ENCODE assay signal across 30 cellular contexts in genomic region chr14:101115652-101116051, GRCh38.
"Had no signal": no experiment of that assay in that cellular context is flagged by ENCODE, and none has a peak within 500 bp of the region (broad histone marks: within the 10 kb centered on the region; RNA-seq: fewer than 3 reads in every experiment).

No MANE protein-coding gene starts in this region.

- H3K36me3 ChIP-seq: adrenal gland, breast epithelium had no signal

- H3K27ac ChIP-seq: adrenal gland, body of pancreas, breast epithelium, KMS-11, PC-9, VCaP had no signal

- H3K9me3 ChIP-seq: adrenal gland, body of pancreas, breast epithelium had no signal

- H3K36me3 Mint-ChIP-seq: activated naive CD4-positive, alpha-beta T cell treated with anti-CD3 and anti-CD28 coated beads, Interleukin-2, amount 50 U/mL, for 72 hours had no signal

- H3K27me3 ChIP-seq: adrenal gland, body of pancreas, breast epithelium had no signal

- DNase-seq: activated CD4-positive, alpha-beta T cell treated with anti-CD3 and anti-CD28 coated beads for 1 hour; activated CD4-positive, alpha-beta T cell treated with anti-CD3 and anti-CD28 coated beads for 48 hours; activated CD4-positive, CD25-positive, alpha-beta regulatory T cell; activated gamma-delta T cell; activated naive CD4-positive, alpha-beta T cell treated with Interleukin-2 at 50 U/mL for 16 hours; activated T-cell treated with anti-CD3 and anti-CD28 coated beads, Interleukin-2, amount 50 U/mL, for 24 hours; body of pancreas; MM.1S; MV-4-11; NCI-H1092; NCI-H1436 treated with DMSO at 0.1 percent for 48 hours; NCI-H1694 treated with DMSO at 0.1 percent for 48 hours; NCI-H2029; NCI-H345; NCI-H524 treated with DMSO at 0.1 percent for 48 hours; NK-92 treated with Interleukin-12 subunit alpha and Interleukin-12 subunit beta, amount 100 ng/mL, for 24 hours; PC-9; Right ventricle myocardium superior; SW 1271; T-helper 1 cell; T-helper 2 cell; T-helper 9 cell had no signal

- H3K27ac Mint-ChIP-seq: activated CD4-positive, alpha-beta memory T cell treated with anti-CD3 and anti-CD28 coated beads, Interleukin-2, amount 10 ng/mL, durations not matched to agents 7 days and 5 days; activated naive CD4-positive, alpha-beta T cell treated with anti-CD3 and anti-CD28 coated beads, Interleukin-2, amount 50 U/mL, for 72 hours; activated T-cell treated with anti-CD3 and anti-CD28 coated beads, Interleukin-2, amount 50 U/mL, for 24 hours; activated T-helper 2 cell treated with anti-CD3 and anti-CD28 coated beads, Interferon-gamma antibody, Interleukin-2, Interleukin-4, amounts not matched to agents 10 μg/mL and 5 μg/mL and 100 μg/mL, durations not matched to agents 14 hours and 24 hours and 36 hours had no signal

- H3K9ac ChIP-seq: KMS-11 had no signal

- H3K4me3 ChIP-seq: adrenal gland, body of pancreas, breast epithelium, PC-9 had no signal

- FAIRE-seq: astrocyte had no signal

- H3K4me1 ChIP-seq: adrenal gland, body of pancreas, breast epithelium had no signal

- H3K9me3 Mint-ChIP-seq: activated CD4-positive, alpha-beta memory T cell treated with anti-CD3 and anti-CD28 coated beads, Interleukin-2, amount 10 ng/mL, durations not matched to agents 7 days and 5 days; activated naive CD4-positive, alpha-beta T cell treated with anti-CD3 and anti-CD28 coated beads, Interleukin-2, amount 50 U/mL, for 72 hours; activated T-cell treated with anti-CD3 and anti-CD28 coated beads, Interleukin-2, amount 50 U/mL, for 24 hours; activated T-helper 2 cell treated with anti-CD3 and anti-CD28 coated beads, Interferon-gamma antibody, Interleukin-2, Interleukin-4, amounts not matched to agents 10 μg/mL and 5 μg/mL and 100 μg/mL, durations not matched to agents 14 hours and 24 hours and 36 hours had no signal

- ATAC-seq: activated naive CD4-positive, alpha-beta T cell treated with anti-CD3 and anti-CD28 coated beads, Interleukin-2, amount 50 U/mL, for 72 hours; body of pancreas had no signal

- H3K4me3 Mint-ChIP-seq: activated CD4-positive, alpha-beta memory T cell treated with anti-CD3 and anti-CD28 coated beads, Interleukin-2, amount 10 ng/mL, durations not matched to agents 7 days and 5 days; activated T-cell treated with anti-CD3 and anti-CD28 coated beads, Interleukin-2, amount 50 U/mL, for 24 hours had no signal
